Comparison of ENCODE assay signal across 8 cellular contexts in the genomic region with DNA sequence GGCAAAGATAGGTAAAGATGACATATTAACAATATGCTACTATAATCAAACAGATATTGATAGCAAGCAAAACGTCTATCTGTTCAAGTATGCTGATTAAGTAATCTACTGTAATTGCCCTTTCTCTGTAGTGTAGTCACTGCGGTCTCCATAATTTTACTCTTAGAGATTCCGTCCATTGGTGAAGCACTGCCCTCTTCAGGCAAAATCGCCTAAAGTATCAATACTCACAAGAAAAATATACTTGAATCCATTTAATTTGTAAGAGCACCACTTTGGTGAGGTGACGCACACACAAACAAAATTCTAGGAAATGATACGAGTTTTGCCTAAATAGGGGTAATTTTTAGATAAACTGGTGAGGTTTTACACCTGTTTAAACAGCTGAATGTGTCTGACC.
DNase-seq lines count a peak whose midpoint lies in the region; ATAC-seq lines count a peak whose summit lies in the region.

No MANE protein-coding gene starts in this region.

- no peaks in the 10 kb centered on the region for H3K36me3 ChIP-seq in ACC112 (ENCODE audit: insufficient read depth, low read length)

- H2AFZ ChIP-seq in ACC112 (ENCODE audit: low read length, unreplicated experiment): peak overlapping the region; percentile 83

- no peaks in the 10 kb centered on the region for H3K27me3 Mint-ChIP-seq in natural killer cell treated with Interleukin-12 subunit alpha and Interleukin-12 subunit beta and Interleukin-15 and Interleukin-18, amount 100 ng/mL, for 72 hours

- DNase-seq in HS-27A (ENCODE audit: low read depth) (peak; percentile 43), SW480 (ENCODE audit: low spot score) (peak; percentile 45), inferior parietal cortex (ENCODE audit: extremely low spot score) (peak; percentile 54), GM03348 (ENCODE audit: low spot score) (no peak)
- DNase-seq in natural killer cell treated with Interleukin-12 subunit alpha and Interleukin-12 subunit beta and Interleukin-15 and Interleukin-18, amount 100 ng/mL, for 72 hours (ENCODE audit: low spot score): no peak

- H3K36me3 Mint-ChIP-seq in natural killer cell treated with Interleukin-12 subunit alpha and Interleukin-12 subunit beta and Interleukin-15 and Interleukin-18, amount 100 ng/mL, for 72 hours: no peaks in the 10 kb centered on the region

- H3K27me3 ChIP-seq in ACC112 (ENCODE audit: insufficient read depth, low read length): no peaks in the 10 kb centered on the region

- H3K4me1 Mint-ChIP-seq in natural killer cell treated with Interleukin-12 subunit alpha and Interleukin-12 subunit beta and Interleukin-15 and Interleukin-18, amount 100 ng/mL, for 72 hours (ENCODE audit: low read depth in 2 of 2): peaks cover 0 to 4% of the 10 kb centered on the region in 2 donors

- no peak overlapping the region for H3K4me3 Mint-ChIP-seq in natural killer cell treated with Interleukin-12 subunit alpha and Interleukin-12 subunit beta and Interleukin-15 and Interleukin-18, amount 100 ng/mL, for 72 hours

- H3K27ac Mint-ChIP-seq in natural killer cell treated with Interleukin-12 subunit alpha and Interleukin-12 subunit beta and Interleukin-15 and Interleukin-18, amount 100 ng/mL, for 72 hours: no peak overlapping the region

- no peak overlapping the region for H3K27ac ChIP-seq in ACC112 (ENCODE audit: low read depth, low read length)

- no peak overlapping the region for H3K4me3 ChIP-seq in ACC112 (ENCODE audit: low read depth, low read length)

- H3K79me2 ChIP-seq in ACC112 (ENCODE audit: control insufficient read depth, insufficient read depth, low read length, unreplicated experiment): no peaks in the 10 kb centered on the region

- peaks cover 6% of the 10 kb centered on the region for H3K9me3 Mint-ChIP-seq in natural killer cell treated with Interleukin-12 subunit alpha and Interleukin-12 subunit beta and Interleukin-15 and Interleukin-18, amount 100 ng/mL, for 72 hours

- H3K4me1 ChIP-seq in ACC112 (ENCODE audit: control insufficient read depth, insufficient read depth, low read length, unreplicated experiment): peaks cover 14% of the 10 kb centered on the region

- no peak for ATAC-seq in natural killer cell treated with Interleukin-12 subunit alpha and Interleukin-12 subunit beta and Interleukin-15 and Interleukin-18, amount 100 ng/mL, for 72 hours
- ATAC-seq in GM18909 (IDR thresholded peaks at IDR 0.05; ENCODE audit: poor library complexity, unreplicated experiment): no peak
- ATAC-seq in GM21526 (IDR thresholded peaks at IDR 0.05; ENCODE audit: low FRiP score, unreplicated experiment): no peak

Comparison
In these comparisons a context has a peak if more than half of its experiments do, and no peak if none do; other contexts are left out.
1. DNase-seq: peak in HS-27A (single experiment), SW480 (single experiment) and inferior parietal cortex (single experiment); none in GM03348 (single experiment) and natural killer cell treated with Interleukin-12 subunit alpha and Interleukin-12 subunit beta and Interleukin-15 and Interleukin-18, amount 100 ng/mL, for 72 hours (single experiment).